ENCODE assay signal across 8 cellular contexts in genomic region chr17:16202554-16203500, GRCh38. TPM values are rescaled to one million over a fixed set of nuclear protein-coding genes. Genes with fewer than 3 reads are reported as not detected.
DNase-seq lines count a peak whose midpoint lies in the region; ATAC-seq and TF ChIP-seq lines count a peak whose summit lies in the region.
"Not testable (repeated sequence)": the region's sequence is repeated elsewhere in the genome, so short reads cannot be mapped to it uniquely, and the experiment has no call there.

No MANE protein-coding gene starts in this region.

- H2BK5ac ChIP-seq in mesenchymal stem cell (ENCODE audit: low read depth, low read length, poor library complexity, severe bottlenecking), result not testable (repeated sequence)

- H3K27me3 ChIP-seq in DOHH2 (ENCODE audit: control insufficient read depth, low read length); Peyer's patch; mesenchymal stem cell (ENCODE audit: control insufficient read depth in 1 of 2, insufficient read depth in 1 of 2, low read length in 2 of 2); upper lobe of right lung: not testable (repeated sequence)

- H3K27ac Mint-ChIP-seq in activated naive CD4-positive, alpha-beta T cell treated with anti-CD3 and anti-CD28 coated beads, Interleukin-2, amount 50 U/mL, for 24 hours, result peak overlapping the region; percentile 61

- ATAC-seq in Right ventricle myocardium superior (ENCODE audit: poor library complexity), result peak; percentile 29
- not testable (repeated sequence) for ATAC-seq in upper lobe of right lung

- H3K9me2 ChIP-seq in DOHH2 (replicated peaks; ENCODE audit: control insufficient read depth, low read length), result not testable (repeated sequence)

- H3K4me3 Mint-ChIP-seq in activated naive CD4-positive, alpha-beta T cell treated with anti-CD3 and anti-CD28 coated beads, Interleukin-2, amount 50 U/mL, for 24 hours, result peak overlapping the region; percentile 11

- H3K14ac ChIP-seq in mesenchymal stem cell (ENCODE audit: low read length in 2 of 2), result not testable (repeated sequence)

- not testable (repeated sequence) for TF ChIP-seq POLR2A in Peyer's patch (IDR thresholded peaks at IDR 0.05)

- not testable (repeated sequence) for H3K36me3 Mint-ChIP-seq in activated naive CD4-positive, alpha-beta T cell treated with anti-CD3 and anti-CD28 coated beads, Interleukin-2, amount 50 U/mL, for 24 hours

- DNase-seq in Peyer's patch, Right ventricle myocardium superior, upper lobe of right lung: not testable (repeated sequence)
- peak; percentile 30 for DNase-seq in choroid plexus epithelial cell (ENCODE audit: low read depth)
- DNase-seq in mesenchymal stem cell, result peak; percentile 74
- DNase-seq in renal cortical epithelial cell (ENCODE audit: low read depth), result peak; percentile 43

- not testable (repeated sequence) for H3F3A ChIP-seq in DOHH2 (ENCODE audit: control insufficient read depth, insufficient read depth)

- not testable (repeated sequence) for H2AK5ac ChIP-seq in mesenchymal stem cell (ENCODE audit: low read length, severe bottlenecking)

- H2AFZ ChIP-seq in mesenchymal stem cell (ENCODE audit: low read depth, low read length), result not testable (repeated sequence)

- not testable (repeated sequence) for H3K79me1 ChIP-seq in mesenchymal stem cell (replicated peaks; ENCODE audit: low read length, poor library complexity, severe bottlenecking)

- WGBS in mesenchymal stem cell, result 70% methylated on average over 5 of the region's 5 CpGs

- peaks cover 48% of the 10 kb centered on the region for H3K4me1 ChIP-seq in DOHH2 (ENCODE audit: control insufficient read depth, low read length)
- peaks cover 0 to 76% (median 10%) of the 10 kb centered on the region in 4 donors for H3K4me1 ChIP-seq in Peyer's patch
- H3K4me1 ChIP-seq in mesenchymal stem cell (ENCODE audit: control insufficient read depth, insufficient read depth, low read depth, low read length), result not testable (repeated sequence)
- peaks cover 48% of the 10 kb centered on the region for H3K4me1 ChIP-seq in upper lobe of right lung

- intact Hi-C loops in Right ventricle myocardium superior (cut with DNase I); upper lobe of right lung (cut with DNase I): not testable (repeated sequence)

- peaks cover 96% of the 10 kb centered on the region for H3K79me2 ChIP-seq in DOHH2 (ENCODE audit: control insufficient read depth, low read length)

- not testable (repeated sequence) for H4K91ac ChIP-seq in mesenchymal stem cell (ENCODE audit: low read length)

- not testable (repeated sequence) for H2BK120ac ChIP-seq in mesenchymal stem cell (ENCODE audit: low read depth, low read length)

- H3K27me3 Mint-ChIP-seq in activated naive CD4-positive, alpha-beta T cell treated with anti-CD3 and anti-CD28 coated beads, Interleukin-2, amount 50 U/mL, for 24 hours, result not testable (repeated sequence)

- not testable (repeated sequence) for H3K23ac ChIP-seq in mesenchymal stem cell (ENCODE audit: low read length in 2 of 2)

- H3K9me3 ChIP-seq in DOHH2 (ENCODE audit: control insufficient read depth, insufficient read depth, low read length); Peyer's patch; mesenchymal stem cell (ENCODE audit: control insufficient read depth, low read length); upper lobe of right lung: not testable (repeated sequence)

- peak overlapping the region; percentile 77 for H3K9ac ChIP-seq in mesenchymal stem cell (ENCODE audit: low read length)

- H3K4me1 Mint-ChIP-seq in activated naive CD4-positive, alpha-beta T cell treated with anti-CD3 and anti-CD28 coated beads, Interleukin-2, amount 50 U/mL, for 24 hours, result peaks cover 82% of the 10 kb centered on the region

- not testable (repeated sequence) for H3K9me3 Mint-ChIP-seq in activated naive CD4-positive, alpha-beta T cell treated with anti-CD3 and anti-CD28 coated beads, Interleukin-2, amount 50 U/mL, for 24 hours

- not testable (repeated sequence) for H3K27ac ChIP-seq in DOHH2 (ENCODE audit: low read depth, low read length); mesenchymal stem cell (ENCODE audit: low read length, poor library complexity, severe bottlenecking)
- H3K27ac ChIP-seq in Peyer's patch, result peak overlapping the region; percentile 11 to 85 (median 41)
- peak overlapping the region; percentile 60 for H3K27ac ChIP-seq in upper lobe of right lung

- peak overlapping the region; percentile 33 for H3K4me2 ChIP-seq in DOHH2 (ENCODE audit: low read length)
- not testable (repeated sequence) for H3K4me2 ChIP-seq in mesenchymal stem cell (ENCODE audit: low read length, poor library complexity, severe bottlenecking)

- not testable (repeated sequence) for H2BK12ac ChIP-seq in mesenchymal stem cell (ENCODE audit: low read length in 2 of 2)

- H3K18ac ChIP-seq in mesenchymal stem cell (ENCODE audit: low read depth in 1 of 2, low read length in 2 of 2), result not testable (repeated sequence)

- H4K20me1 ChIP-seq in DOHH2 (ENCODE audit: control insufficient read depth, insufficient read depth, low read depth, low read length), result not testable (repeated sequence)

- not testable (repeated sequence) for H4K8ac ChIP-seq in mesenchymal stem cell (ENCODE audit: low read length)

- H3K36me3 ChIP-seq in DOHH2 (ENCODE audit: control insufficient read depth, low read length); Peyer's patch; mesenchymal stem cell (ENCODE audit: control insufficient read depth in 1 of 2, insufficient read depth in 2 of 2, low read depth in 1 of 2, low read length in 2 of 2); upper lobe of right lung: not testable (repeated sequence)

- H3K4ac ChIP-seq in mesenchymal stem cell (ENCODE audit: low read depth in 1 of 2, low read length in 2 of 2), result not testable (repeated sequence)

- not testable (repeated sequence) for H2BK15ac ChIP-seq in mesenchymal stem cell (ENCODE audit: low read depth, poor library complexity, severe bottlenecking)

- not testable (repeated sequence) for TF ChIP-seq CTCF in DOHH2 (IDR thresholded peaks at IDR 0.05; ENCODE audit: low read depth, low read length, poor library complexity, severe bottlenecking); Peyer's patch (IDR thresholded peaks at IDR 0.05); choroid plexus epithelial cell (conservative IDR thresholded peaks at IDR 0.05; ENCODE audit: low read depth, low read length); upper lobe of right lung (IDR thresholded peaks at IDR 0.05)

- H3K4me3 ChIP-seq in DOHH2 (ENCODE audit: low read length); choroid plexus epithelial cell (ENCODE audit: low read depth, low read length); upper lobe of right lung: not testable (repeated sequence)
- peak overlapping the region in 2 of 4 donors; percentile 4 to 9 for H3K4me3 ChIP-seq in Peyer's patch
- H3K4me3 ChIP-seq in mesenchymal stem cell (ENCODE audit: insufficient read depth in 1 of 2, low read depth in 1 of 2, low read length in 2 of 2), result peak overlapping the region in 1 of 2 experiments; percentile 58

RNA-seq across cellular contexts. Expression of gene NCOR1, which starts 12.5 kb away (rescaled TPM):
- 100 to 1,000 TPM; 321 to 561 (median 467) TPM for total RNA-seq in Peyer's patch
- total RNA-seq in Right ventricle myocardium superior, result 61.4 TPM
- 52.9 TPM for polyA plus RNA-seq in mesenchymal stem cell (2013, experiment 1 of 2)
- 49.7 TPM for polyA plus RNA-seq in mesenchymal stem cell (2013, experiment 2 of 2)
- 47.2 and 159 TPM in 2 replicates for total RNA-seq in renal cortical epithelial cell
- total RNA-seq in upper lobe of right lung, result 138 TPM

RNA-seq across cellular contexts. Expression of gene PIGL, which starts 14.2 kb away (rescaled TPM):
- total RNA-seq in Peyer's patch (100 to 1,000 TPM in 3 of 4 donors, 10 to 100 TPM in 1; 77.1 to 491 (median 144) TPM), Right ventricle myocardium superior (8.2 TPM), renal cortical epithelial cell (8.7 and 14.8 TPM in 2 replicates), upper lobe of right lung (29.5 TPM)
- polyA plus RNA-seq in mesenchymal stem cell (2013, experiment 1 of 2), result 15.5 TPM
- 15.0 TPM for polyA plus RNA-seq in mesenchymal stem cell (2013, experiment 2 of 2)
